1 cellular context compared by ENCODE assay signal in the genomic region with DNA sequence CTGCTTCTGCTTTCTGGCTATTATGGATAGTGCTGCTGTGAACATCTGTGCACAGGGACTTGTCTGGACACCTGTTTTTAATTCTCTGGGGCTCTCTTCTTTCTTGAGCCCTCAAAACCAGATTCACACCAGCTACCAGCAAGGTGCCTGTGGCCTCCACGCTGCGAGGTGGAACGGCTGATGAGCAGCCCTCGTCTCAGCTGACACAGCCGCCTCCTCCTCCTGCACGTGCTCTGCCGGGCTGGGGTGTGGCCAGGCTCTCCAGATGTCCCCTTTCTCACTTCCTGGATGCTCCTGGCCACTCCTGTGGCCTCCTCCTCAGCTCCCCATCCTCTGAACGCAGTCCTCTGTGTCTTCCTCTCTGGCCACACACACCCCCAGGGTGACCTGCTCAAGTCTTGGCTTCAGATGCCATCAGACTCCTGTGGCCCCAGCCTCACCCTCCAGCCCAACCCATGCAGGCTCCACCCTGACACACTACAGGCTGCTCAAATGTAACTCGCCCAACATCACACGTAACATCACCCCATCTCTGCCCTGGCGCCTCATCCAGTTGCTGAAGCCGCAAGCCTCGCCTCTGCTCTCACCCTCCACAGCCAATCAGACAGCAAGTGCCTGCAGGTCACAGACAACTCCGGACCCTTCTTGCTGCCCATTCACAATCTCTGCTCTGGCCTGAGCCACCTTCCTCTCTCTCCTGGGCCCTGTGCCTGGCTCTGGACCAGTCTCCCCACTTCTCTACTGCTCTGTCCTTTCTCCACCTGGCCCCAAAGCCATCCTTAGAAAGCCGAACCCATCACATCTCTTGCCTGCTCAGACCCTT.
TF ChIP-seq lines count a peak whose summit lies in the region.

No MANE protein-coding gene starts in this region.

TF ChIP-seq in IMR-90, 13 proteins besides CTCF, POLR2A, EP300 and RAD21 (continued from another document):
- TF ChIP-seq FOS (IDR thresholded peaks at IDR 0.05; ENCODE audit: low read depth, low read length) = no peak
